ENCODE assay signal across 21 cellular contexts in genomic region chr3:16693820-16694219, GRCh38.
DNase-seq lines count a peak whose midpoint lies in the region; ATAC-seq, FAIRE-seq and TF ChIP-seq lines count a peak whose summit lies in the region.
"Had no signal": no experiment of that assay in that cellular context is flagged by ENCODE, and none has a peak within 500 bp of the region (broad histone marks: within the 10 kb centered on the region; RNA-seq: fewer than 3 reads in every experiment).

No MANE protein-coding gene starts in this region.

- no peak for TF ChIP-seq EP300 in H1 (IDR thresholded peaks at IDR 0.05; ENCODE audit: borderline replicate concordance in 1 of 2, low read depth in 2 of 2, low read length in 2 of 2)

- H3F3A ChIP-seq in neural progenitor cell (ENCODE audit: low read depth): peaks cover 21% of the 10 kb centered on the region

- H2BK15ac ChIP-seq in H9 (ENCODE audit: low read depth, low read length) (no peak overlapping the region), H1 (ENCODE audit: low read length) (no peak overlapping the region)

- H3K23ac ChIP-seq in H9 (ENCODE audit: insufficient read length, low read depth, low read length) (no peak overlapping the region), H1 (ENCODE audit: insufficient read length) (no peak overlapping the region)

- no peak for FAIRE-seq in H1 (lab: Jason Lieb, UNC)
- FAIRE-seq: A549, HepG2 had no signal

- H2BK12ac ChIP-seq in H9 (ENCODE audit: insufficient read length, low read depth, low read length) (no peak overlapping the region), H1 (ENCODE audit: low read depth, low read length) (no peak overlapping the region)

- ATAC-seq in Right ventricle myocardium inferior (peak; percentile 16), aorta (ENCODE audit: low FRiP score) (no peak)
- ATAC-seq: A549; CD8-positive, alpha-beta T cell; HepG2 had no signal

- H3K9me3 ChIP-seq in right atrium auricular region: no peaks in the 10 kb centered on the region
- peaks cover 11% of the 10 kb centered on the region for H3K9me3 ChIP-seq in H9 (ENCODE audit: control insufficient read depth, low read depth, low read length)
- H3K9me3 ChIP-seq in H1 (ENCODE audit: insufficient read depth in 2 of 2, low read depth in 1 of 2, low read length in 1 of 2): peaks cover 17 to 18% of the 10 kb centered on the region in 2 experiments
- no peaks in the 10 kb centered on the region for H3K9me3 ChIP-seq in neural progenitor cell (ENCODE audit: low read depth)
- peaks cover 1% of the 10 kb centered on the region for H3K9me3 ChIP-seq in aorta (ENCODE audit: control insufficient read depth, low read length)
- H3K9me3 ChIP-seq: A549, BLaER1 had no signal

- peaks cover 20 to 29% of the 10 kb centered on the region in 2 experiments for H3K9me3 Mint-ChIP-seq in H9
- no peaks in the 10 kb centered on the region for H3K9me3 Mint-ChIP-seq in neural progenitor cell
- H3K9me3 Mint-ChIP-seq: CD8-positive, alpha-beta T cell; IgD-negative memory B cell had no signal

- peak overlapping the region in 1 of 2 donors; percentile 78 for H3K27ac ChIP-seq in right atrium auricular region
- H3K27ac ChIP-seq in H9 (ENCODE audit: insufficient read length, low read depth, low read length): no peak overlapping the region
- no peak overlapping the region for H3K27ac ChIP-seq in H1 (ENCODE audit: low read depth, low read length)
- H3K27ac ChIP-seq in neural progenitor cell: no peak overlapping the region
- H3K27ac ChIP-seq in aorta (ENCODE audit: low read depth in 1 of 2, low read length in 2 of 2): no peak overlapping the region
- H3K27ac ChIP-seq: 22Rv1, A549, BLaER1 had no signal

- no peaks in the 10 kb centered on the region for H3K79me2 ChIP-seq in H9 (ENCODE audit: insufficient read depth, low read length)
- H3K79me2 ChIP-seq in H1 (ENCODE audit: control insufficient read depth in 1 of 2, insufficient read depth in 2 of 2, low read length in 2 of 2): peaks cover 4 to 41% of the 10 kb centered on the region in 2 experiments; a peak in 3 of 4 replicates
- peaks cover 88% of the 10 kb centered on the region for H3K79me2 ChIP-seq in neural progenitor cell (ENCODE audit: low read depth)

- H3K79me1 ChIP-seq in H9 (ENCODE audit: insufficient read depth, low read depth, low read length, poor library complexity, severe bottlenecking): no peaks in the 10 kb centered on the region
- no peaks in the 10 kb centered on the region for H3K79me1 ChIP-seq in H1 (ENCODE audit: low read depth, low read length)

- H3K18ac ChIP-seq in H9 (ENCODE audit: insufficient read length, low read depth, low read length) (no peak overlapping the region), H1 (ENCODE audit: extremely low read depth, low read length) (no peak overlapping the region; the same call in 1 of the 2 replicates)

- H3K36me3 ChIP-seq in right atrium auricular region (no peaks in the 10 kb centered on the region), H1 (ENCODE audit: control insufficient read depth in 2 of 4, insufficient read depth in 4 of 4, low read length in 3 of 4) (peaks cover 0 to 37% (median 16%) of the 10 kb centered on the region in 4 experiments; a peak in 6 of 8 replicates), neural progenitor cell (no peaks in the 10 kb centered on the region), aorta (ENCODE audit: control insufficient read depth in 1 of 2, insufficient read depth in 2 of 2, low read length in 1 of 2) (no peaks in the 10 kb centered on the region)
- H3K36me3 ChIP-seq: BLaER1 had no signal

- intact Hi-C loops in Right ventricle myocardium inferior (cut with DNase I): no loop called here
- intact Hi-C loops in aorta (cut with DNase I): no loop called here

- H3K4ac ChIP-seq in H9 (ENCODE audit: low read depth, low read length) (no peak overlapping the region), H1 (replicated peaks; ENCODE audit: insufficient read length, low read depth, low read length) (no peak overlapping the region)

- H2BK20ac ChIP-seq in H9 (ENCODE audit: low read depth, low read length, poor library complexity, severe bottlenecking): no peak overlapping the region
- H2BK20ac ChIP-seq in H1 (ENCODE audit: low read length): peak overlapping the region; percentile 83; the same call in 1 of the 2 replicates

- H3K4me3 Mint-ChIP-seq in H9 (peak overlapping the region in 1 of 2 experiments; percentile 77; a peak in 2 of 5 replicates), neural progenitor cell (no peak overlapping the region)
- H3K4me3 Mint-ChIP-seq: CD14-positive monocyte; CD8-positive, alpha-beta T cell; IgD-negative memory B cell had no signal

- WGBS in H9 (ENCODE audit: extremely low coverage, insufficient read length, low lambda C conversion rate): no CpG with 5 or more reads among the region's 2 CpGs
- WGBS in H1 (ENCODE audit: extremely low coverage in 1 of 2, insufficient coverage in 1 of 2, insufficient read length in 1 of 2, insufficient replicate concordance in 2 of 2, low coverage in 1 of 2, low lambda C conversion rate in 2 of 2, missing lambda C conversion rate in 1 of 2), 2 experiments: 89% methylated on average over 2 of the region's 2 CpGs; no CpG with 5 or more reads in 1 of the 2 experiments
- 61 to 75% methylated on average over 2 of the region's 2 CpGs for WGBS in aorta, 2 donors

- H2AK5ac ChIP-seq in H9 (ENCODE audit: insufficient read length, low read length) (no peak overlapping the region), H1 (ENCODE audit: low read depth, low read length) (0 out of 2 replicates have a peak overlapping the region, but pooled peaks have one; percentile 5)

- no peak for TF ChIP-seq RAD21 in H1 (IDR thresholded peaks at IDR 0.05 in 1 of 2, conservative IDR thresholded peaks at IDR 0.05 in 1 of 2; ENCODE audit: low read depth in 2 of 2, low read length in 2 of 2)

- H4K91ac ChIP-seq in H9 (ENCODE audit: insufficient read length, low read depth, low read length) (no peak overlapping the region), H1 (replicated peaks; ENCODE audit: insufficient read length, low read length) (no peak overlapping the region)

- H3K36me3 Mint-ChIP-seq in H9 (ENCODE audit: insufficient read depth in 1 of 3, low read depth in 3 of 3) (peaks cover 34 to 57% (median 57%) of the 10 kb centered on the region in 3 experiments), neural progenitor cell (no peaks in the 10 kb centered on the region)
- H3K36me3 Mint-ChIP-seq: CD8-positive, alpha-beta T cell; IgD-negative memory B cell had no signal

- H3K27me3 ChIP-seq in right atrium auricular region (no peaks in the 10 kb centered on the region), H9 (ENCODE audit: insufficient read depth, low read length) (no peaks in the 10 kb centered on the region), H1 (replicated peaks in 1 of 4; ENCODE audit: control insufficient read depth in 3 of 4, extremely low read depth in 1 of 4, insufficient read depth in 3 of 4, low read length in 3 of 4) (no peaks in the 10 kb centered on the region), neural progenitor cell (no peaks in the 10 kb centered on the region), aorta (ENCODE audit: control insufficient read depth in 1 of 2, insufficient read depth in 2 of 2, low read length in 1 of 2) (no peaks in the 10 kb centered on the region)
- H3K27me3 ChIP-seq: BLaER1 had no signal

- H3K4me3 ChIP-seq in right atrium auricular region (no peak overlapping the region), H1 (ENCODE audit: extremely low read depth in 1 of 4, insufficient read depth in 2 of 4, low read depth in 3 of 4, low read length in 4 of 4) (no peak overlapping the region), neural progenitor cell (no peak overlapping the region), aorta (ENCODE audit: low read length in 2 of 2) (no peak overlapping the region)
- H3K4me3 ChIP-seq: A549, BLaER1 had no signal

- no peaks in the 10 kb centered on the region for H4K20me1 ChIP-seq in H9 (ENCODE audit: control insufficient read depth, insufficient read depth, insufficient read length)
- no peaks in the 10 kb centered on the region for H4K20me1 ChIP-seq in H1 (replicated peaks in 1 of 2; ENCODE audit: control insufficient read depth in 1 of 2, insufficient read depth in 2 of 2, low read length in 2 of 2)
- no peaks in the 10 kb centered on the region for H4K20me1 ChIP-seq in neural progenitor cell (ENCODE audit: low read depth)
- H4K20me1 ChIP-seq: BLaER1 had no signal

- no peak for DNase-seq in Right ventricle myocardium inferior (ENCODE audit: missing footprints)
- DNase-seq in right atrium auricular region (ENCODE audit: low spot score): no peak
- no peak for DNase-seq in H9
- no peak for DNase-seq in H1 (ENCODE audit: low read depth in 1 of 2, low spot score in 2 of 2)
- DNase-seq in neural progenitor cell (ENCODE audit: low spot score): no peak
- no peak for DNase-seq in stimulated activated CD4-positive, alpha-beta T cell treated with anti-CD3 and anti-CD28 coated beads, Interleukin-12 subunit alpha, Interleukin-12 subunit beta, amount 100 ng/mL, for 4 hours
- no peak for DNase-seq in NCI-H69 (lab: John Stamatoyannopoulos, UW)
- DNase-seq in aorta: no peak
- DNase-seq: AML-193; Calu3; CD8-positive, alpha-beta T cell; DMS79 treated with DMSO at 0.1 percent for 48 hours; GF-D8; GOT3; HCEC 1CT had no signal

- H3K4me1 Mint-ChIP-seq in H9 (peaks cover 40 to 52% of the 10 kb centered on the region in 2 experiments), neural progenitor cell (peaks cover 11% of the 10 kb centered on the region)

- CTCF ChIA-PET in H1 (lab: Charles Lee; ENCODE audit: partially characterized antibody): interaction anchor here (1.9 kb wide), 1 partner anchor 93 kb away, joined by 4 read pairs; no protein-coding TSS in a partner anchor

- no peak overlapping the region for H3T11ph ChIP-seq in H9 (ENCODE audit: low read length)

- H3K27me3 Mint-ChIP-seq in H9 (ENCODE audit: low read depth) (no peaks in the 10 kb centered on the region), neural progenitor cell (ENCODE audit: insufficient read depth, low read depth) (no peaks in the 10 kb centered on the region)

- no peak for TF ChIP-seq POLR2A in H1 (IDR thresholded peaks at IDR 0.05; ENCODE audit: control extremely low read depth in 1 of 2, low read depth in 2 of 2, low read length in 2 of 2)

- no peak overlapping the region for H3K4me2 ChIP-seq in H9 (ENCODE audit: insufficient read depth, insufficient read length, low read length)
- H3K4me2 ChIP-seq in H1 (ENCODE audit: insufficient read depth in 1 of 2, low read depth in 2 of 2, low read length in 2 of 2): no peak overlapping the region
- no peak overlapping the region for H3K4me2 ChIP-seq in neural progenitor cell
- H3K4me2 ChIP-seq: A549, BLaER1 had no signal

- H3K27ac Mint-ChIP-seq in H9: peak overlapping the region; percentile 5 to 85 (median 6); a peak in 5 of 7 replicates
- no peak overlapping the region for H3K27ac Mint-ChIP-seq in neural progenitor cell
- H3K27ac Mint-ChIP-seq: CD14-positive monocyte; CD8-positive, alpha-beta T cell; IgD-negative memory B cell had no signal

- H4K8ac ChIP-seq in H9 (replicated peaks; ENCODE audit: insufficient read length, low read depth, low read length) (no peak overlapping the region), H1 (ENCODE audit: extremely low read depth, insufficient read depth, low read length) (no peak overlapping the region)

- H4K5ac ChIP-seq in H9 (ENCODE audit: insufficient read length, low read depth, low read length) (no peak overlapping the region), H1 (ENCODE audit: insufficient read length, low read depth, low read length) (no peak overlapping the region)

- H2BK120ac ChIP-seq in H9 (ENCODE audit: low read depth, low read length, poor library complexity, severe bottlenecking) (no peak overlapping the region), H1 (replicated peaks; ENCODE audit: low read depth, low read length) (peak overlapping the region; percentile 80)

- H3K14ac ChIP-seq in H9 (ENCODE audit: insufficient read depth, low read length) (no peak overlapping the region), H1 (ENCODE audit: insufficient read length) (no peak overlapping the region)

- H2AFZ ChIP-seq in H9 (ENCODE audit: low read length): no peak overlapping the region
- no peak overlapping the region for H2AFZ ChIP-seq in H1 (ENCODE audit: low read length)
- peak overlapping the region; percentile 18 for H2AFZ ChIP-seq in neural progenitor cell (replicated peaks)

- H3K4me1 ChIP-seq in right atrium auricular region (peaks cover 0 to 14% of the 10 kb centered on the region in 2 donors), H9 (ENCODE audit: insufficient read depth, low read length) (peaks cover 7% of the 10 kb centered on the region; the same call in 1 of the 2 replicates), H1 (replicated peaks in 1 of 4; ENCODE audit: control insufficient read depth in 3 of 4, insufficient read depth in 4 of 4, low read length in 3 of 4) (peaks cover 7 to 17% (median 10%) of the 10 kb centered on the region in 4 experiments; a peak in 5 of 7 replicates), neural progenitor cell (peaks cover 31% of the 10 kb centered on the region), aorta (ENCODE audit: control insufficient read depth in 1 of 2, insufficient read depth in 2 of 2, low read length in 2 of 2) (peaks cover 0 to 2% of the 10 kb centered on the region in 2 donors)
- H3K4me1 ChIP-seq: A549 had no signal

- H3K9ac ChIP-seq in H9 (ENCODE audit: extremely low read depth, insufficient read length, low read length) (no peak overlapping the region), H1 (replicated peaks in 1 of 4; ENCODE audit: extremely low read depth in 1 of 4, low read depth in 3 of 4, low read length in 3 of 4) (no peak overlapping the region), neural progenitor cell (no peak overlapping the region)
- H3K9ac ChIP-seq: BLaER1 had no signal

- POLR2A ChIA-PET in H1 (lab: Charles Lee; ENCODE audit: partially characterized antibody): interaction anchor here (1.1 kb wide), 1 partner anchor 29 kb away, joined by 3 read pairs; no protein-coding TSS in a partner anchor

- H2BK5ac ChIP-seq in H9 (ENCODE audit: insufficient read length, low read length) (no peak overlapping the region), H1 (ENCODE audit: low read depth, low read length) (no peak overlapping the region)

- H3K23me2 ChIP-seq in H9 (ENCODE audit: insufficient read length, low read depth, low read length, poor library complexity, severe bottlenecking): no peaks in the 10 kb centered on the region
- H3K23me2 ChIP-seq in H1 (ENCODE audit: low read depth, low read length): no peaks in the 10 kb centered on the region

- no peak overlapping the region for H3K56ac ChIP-seq in H9 (ENCODE audit: insufficient read length, low read depth, low read length)
- H3K56ac ChIP-seq in H1 (replicated peaks; ENCODE audit: insufficient read length, low read depth, low read length): no peak overlapping the region

- TF ChIP-seq CTCF in right atrium auricular region (IDR thresholded peaks at IDR 0.05) (no peak), H9 (conservative IDR thresholded peaks at IDR 0.05) (no peak), H1 (IDR thresholded peaks at IDR 0.05; ENCODE audit: control extremely low read depth in 1 of 3, insufficient read depth in 1 of 3, low read depth in 1 of 3, low read length in 3 of 3) (no peak), neural progenitor cell (IDR thresholded peaks at IDR 0.05) (no peak)
